Comparison of ENCODE assay signal across 10 cellular contexts in genomic region chr12:6646276-6647082, GRCh38. TPM values are rescaled to one million over a fixed set of nuclear protein-coding genes. Genes with fewer than 3 reads are reported as not detected.
DNase-seq lines count a peak whose midpoint lies in the region; ATAC-seq, FAIRE-seq and TF ChIP-seq lines count a peak whose summit lies in the region.
"Had no signal": no experiment of that assay in that cellular context is flagged by ENCODE, and none has a peak within 500 bp of the region (broad histone marks: within the 10 kb centered on the region; RNA-seq: fewer than 3 reads in every experiment).

No MANE protein-coding gene starts in this region.

- FAIRE-seq in H1 (lab: Jason Lieb, UNC) = no peak

- H3K4ac ChIP-seq in H1 (replicated peaks; ENCODE audit: insufficient read length, low read depth, low read length) = peak overlapping the region; percentile 63

- no peak for TF ChIP-seq EP300 in H1 (IDR thresholded peaks at IDR 0.05; ENCODE audit: borderline replicate concordance in 1 of 2, low read depth in 2 of 2, low read length in 2 of 2)

- ATAC-seq in Right ventricle myocardium inferior = no peak
- ATAC-seq in GM21723 (IDR thresholded peaks at IDR 0.05; ENCODE audit: unreplicated experiment) = no peak
- no peak for ATAC-seq in GM19463 (IDR thresholded peaks at IDR 0.05; ENCODE audit: unreplicated experiment)

- H4K5ac ChIP-seq in H1 (ENCODE audit: insufficient read length, low read depth, low read length) = no peak overlapping the region

- WGBS in H1 (ENCODE audit: extremely low coverage in 1 of 2, insufficient coverage in 1 of 2, insufficient read length in 1 of 2, insufficient replicate concordance in 2 of 2, low coverage in 1 of 2, low lambda C conversion rate in 2 of 2, missing lambda C conversion rate in 1 of 2), 2 experiments = 69% methylated on average over 23 of the region's 28 CpGs; no CpG with 5 or more reads in 1 of the 2 experiments

- H3K56ac ChIP-seq in H1 (replicated peaks; ENCODE audit: insufficient read length, low read depth, low read length) = no peak overlapping the region

- H3K79me2 ChIP-seq in H1 (ENCODE audit: control insufficient read depth in 1 of 2, insufficient read depth in 2 of 2, low read length in 2 of 2) = no peaks in the 10 kb centered on the region

- no peak overlapping the region for H2BK5ac ChIP-seq in H1 (ENCODE audit: low read depth, low read length)

- 0 out of 2 replicates have a peak overlapping the region, but pooled peaks have one; percentile 72 for H2BK15ac ChIP-seq in H1 (ENCODE audit: low read length)

- DNase-seq in cardiac muscle cell (ENCODE audit: low read depth in 1 of 2, low spot score in 1 of 2) (no peak), Right ventricle myocardium inferior (ENCODE audit: missing footprints) (no peak), H1 (ENCODE audit: low read depth in 1 of 2, low spot score in 2 of 2) (no peak), vagina (ENCODE audit: extremely low spot score in 2 of 2) (no peak), SK-N-DZ (ENCODE audit: low spot score) (no peak)
- DNase-seq: DMS 273 treated with DMSO at 0.1 percent for 48 hours, SJCRH30 had no signal

- H3K27me3 ChIP-seq in cardiac muscle cell (no peaks in the 10 kb centered on the region), H1 (replicated peaks in 1 of 4; ENCODE audit: control insufficient read depth in 3 of 4, extremely low read depth in 1 of 4, insufficient read depth in 3 of 4, low read length in 3 of 4) (peaks cover 3 to 7% (median 6%) of the 10 kb centered on the region in 4 experiments; a peak in 4 of 7 replicates), mucosa of stomach (ENCODE audit: control insufficient read depth, insufficient read depth, low read length) (no peaks in the 10 kb centered on the region), vagina (no peaks in the 10 kb centered on the region)
- H3K27me3 ChIP-seq: SJCRH30 had no signal

- H3K14ac ChIP-seq in H1 (ENCODE audit: insufficient read length) = no peak overlapping the region

- no peak overlapping the region for H2AFZ ChIP-seq in H1 (ENCODE audit: low read length)

- H2BK12ac ChIP-seq in H1 (ENCODE audit: low read depth, low read length) = peak overlapping the region; percentile 84; the same call in 1 of the 2 replicates

- peak overlapping the region in 3 of 4 experiments; percentile 34 to 49 (median 34); a peak in 2 of 7 replicates for H3K9ac ChIP-seq in H1 (replicated peaks in 1 of 4; ENCODE audit: extremely low read depth in 1 of 4, low read depth in 3 of 4, low read length in 3 of 4)
- peak overlapping the region; percentile 45 for H3K9ac ChIP-seq in mucosa of stomach (ENCODE audit: low read length)

- H2BK120ac ChIP-seq in H1 (replicated peaks; ENCODE audit: low read depth, low read length) = no peak overlapping the region

- TF ChIP-seq RAD21 in H1 (IDR thresholded peaks at IDR 0.05 in 1 of 2, conservative IDR thresholded peaks at IDR 0.05 in 1 of 2; ENCODE audit: low read depth in 2 of 2, low read length in 2 of 2) = no peak

- no peak overlapping the region; the same call in 1 of the 2 replicates for H4K8ac ChIP-seq in H1 (ENCODE audit: extremely low read depth, insufficient read depth, low read length)

- no peak overlapping the region for H3K23ac ChIP-seq in H1 (ENCODE audit: insufficient read length)

- H3K9me3 ChIP-seq in cardiac muscle cell (ENCODE audit: low read depth) (no peaks in the 10 kb centered on the region), H1 (ENCODE audit: insufficient read depth in 2 of 2, low read depth in 1 of 2, low read length in 1 of 2) (no peaks in the 10 kb centered on the region), mucosa of stomach (ENCODE audit: control insufficient read depth, low read length) (no peaks in the 10 kb centered on the region), vagina (no peaks in the 10 kb centered on the region)

- POLR2A ChIA-PET in H1 (lab: Charles Lee; ENCODE audit: partially characterized antibody) = interaction anchor here (0.5 to 2.3 kb wide), 7 partner anchors 10 to 227 kb away, joined by 3 to 9 read pairs (median 3); partner anchors contain the start of genes LPAR5 and SPSB2

- H3K27ac ChIP-seq in cardiac muscle cell = no peak overlapping the region
- no peak overlapping the region for H3K27ac ChIP-seq in H1 (ENCODE audit: low read depth, low read length)
- no peak overlapping the region for H3K27ac ChIP-seq in vagina
- H3K27ac ChIP-seq: SJCRH30 had no signal

- H3K36me3 ChIP-seq in cardiac muscle cell (peaks cover 6% of the 10 kb centered on the region), H1 (ENCODE audit: control insufficient read depth in 2 of 4, insufficient read depth in 4 of 4, low read length in 3 of 4) (peaks cover 2 to 12% (median 6%) of the 10 kb centered on the region in 4 experiments; a peak in 6 of 8 replicates), mucosa of stomach (ENCODE audit: control insufficient read depth, insufficient read depth, low read length) (no peaks in the 10 kb centered on the region), vagina (peaks cover 0 to 20% of the 10 kb centered on the region in 2 donors)

- no peak overlapping the region for H3K18ac ChIP-seq in H1 (ENCODE audit: extremely low read depth, low read length)

- no peak for TF ChIP-seq POLR2A in H1 (IDR thresholded peaks at IDR 0.05; ENCODE audit: control extremely low read depth in 1 of 2, low read depth in 2 of 2, low read length in 2 of 2)
- no peak for TF ChIP-seq POLR2A in vagina (IDR thresholded peaks at IDR 0.05)

- intact Hi-C loops in Right ventricle myocardium inferior (cut with DNase I) (no loop called here), vagina (cut with DNase I) (no loop called here)

- no peak for TF ChIP-seq CTCF in cardiac muscle cell (IDR thresholded peaks at IDR 0.05; ENCODE audit: low read depth, low read length)
- no peak for TF ChIP-seq CTCF in H1 (IDR thresholded peaks at IDR 0.05; ENCODE audit: control extremely low read depth in 1 of 3, insufficient read depth in 1 of 3, low read depth in 1 of 3, low read length in 3 of 3)
- no peak for TF ChIP-seq CTCF in vagina (IDR thresholded peaks at IDR 0.05)

- no peaks in the 10 kb centered on the region for H4K20me1 ChIP-seq in H1 (replicated peaks in 1 of 2; ENCODE audit: control insufficient read depth in 1 of 2, insufficient read depth in 2 of 2, low read length in 2 of 2)

- H3K4me3 ChIP-seq in cardiac muscle cell = peak overlapping the region; percentile 30
- H3K4me3 ChIP-seq in H1 (ENCODE audit: extremely low read depth in 1 of 4, insufficient read depth in 2 of 4, low read depth in 3 of 4, low read length in 4 of 4) = peak overlapping the region; percentile 59 to 80 (median 68)
- no peak overlapping the region for H3K4me3 ChIP-seq in mucosa of stomach (ENCODE audit: low read length)
- H3K4me3 ChIP-seq in vagina = peak overlapping the region; percentile 43 to 45
- H3K4me3 ChIP-seq: SJCRH30 had no signal

- H3K79me1 ChIP-seq in H1 (ENCODE audit: low read depth, low read length) = no peaks in the 10 kb centered on the region

- H4K91ac ChIP-seq in H1 (replicated peaks; ENCODE audit: insufficient read length, low read length) = peak overlapping the region; percentile 0

- H2AK5ac ChIP-seq in H1 (ENCODE audit: low read depth, low read length) = peak overlapping the region; percentile 40; the same call in 1 of the 2 replicates

- peak overlapping the region; percentile 71 to 88 for H3K4me2 ChIP-seq in H1 (ENCODE audit: insufficient read depth in 1 of 2, low read depth in 2 of 2, low read length in 2 of 2)

- H3K4me1 ChIP-seq in cardiac muscle cell (ENCODE audit: low read depth) = no peaks in the 10 kb centered on the region
- peaks cover 0 to 5% (median under 1%) of the 10 kb centered on the region in 4 experiments; a peak in 2 of 7 replicates for H3K4me1 ChIP-seq in H1 (replicated peaks in 1 of 4; ENCODE audit: control insufficient read depth in 3 of 4, insufficient read depth in 4 of 4, low read length in 3 of 4)
- H3K4me1 ChIP-seq in mucosa of stomach (ENCODE audit: control insufficient read depth, insufficient read depth, low read length) = peaks cover 10% of the 10 kb centered on the region
- peaks cover 12% of the 10 kb centered on the region for H3K4me1 ChIP-seq in vagina
- H3K4me1 ChIP-seq: SJCRH30 had no signal

- H2BK20ac ChIP-seq in H1 (ENCODE audit: low read length) = no peak overlapping the region

- CTCF ChIA-PET in H1 (lab: Charles Lee; ENCODE audit: partially characterized antibody) = interaction anchor here (0.8 to 6.3 kb wide), 12 partner anchors 11 to 122 kb away, joined by 3 to 146 read pairs (median 4); partner anchors contain the start of gene LPAR5

- H3K23me2 ChIP-seq in H1 (ENCODE audit: low read depth, low read length) = peaks cover 4% of the 10 kb centered on the region; the same call in 1 of the 2 replicates

RNA-seq across cellular contexts. Expression of gene ACRBP, which starts 0.8 kb away (rescaled TPM):
- total RNA-seq in cardiac muscle cell (0.99 and 2.8 TPM in 2 replicates), Right ventricle myocardium inferior (1.2 TPM), vagina (0.74 TPM)
- polyA plus RNA-seq in cardiac muscle cell (2.6 and 7.0 TPM in 2 replicates), H1 (2011; rRNA removed) (5.2 and 8.9 TPM in 2 replicates)
- total RNA-seq in H1 (2021; fragmentation: NEBNext Ultra II Directional; extraction: Animal tissue kit (Norgen Biotek cat#: 25700)) = 0.80 and 1.2 TPM in 2 replicates
- 4.1 TPM for polyA plus RNA-seq in H1 (2011; cell fraction: cytosol; rRNA removed)
- 13.2 TPM for polyA plus RNA-seq in H1 (2011; cell fraction: nucleus; rRNA removed)
- polyA plus RNA-seq in H1 (2012, experiment 1 of 2) = 0.98 to 1.8 TPM (median 1.4 TPM) in 4 replicates
- polyA plus RNA-seq in H1 (2012, experiment 2 of 2) = 0.30 TPM
- polyA plus RNA-seq in H1 (2013, experiment 1 of 2) = 1.5 TPM
- polyA plus RNA-seq in H1 (2013, experiment 2 of 2) = 2.1 TPM
- polyA minus RNA-seq in H1 (2011; rRNA and poly(A)+ RNA removed) = 5.7 and 11.8 TPM in 2 replicates
- polyA minus RNA-seq in H1 (2011; cell fraction: cytosol; rRNA and poly(A)+ RNA removed) = 2.2 TPM
- polyA minus RNA-seq in H1 (2011; cell fraction: nucleus; rRNA and poly(A)+ RNA removed) = 5.7 TPM
- polyA plus RNA-seq in SK-N-DZ (2014; cell fraction: cytosol; rRNA removed) = 2.4 and 2.7 TPM in 2 replicates
- 7.0 and 22.6 TPM in 2 replicates for polyA plus RNA-seq in SK-N-DZ (2014; cell fraction: nucleus; rRNA removed)
- total RNA-seq: SJCRH30 had no signal

RNA-seq across cellular contexts. Expression of gene LPAR5, which starts 10.7 kb away (rescaled TPM):
- total RNA-seq in cardiac muscle cell = 0.07 and 0.71 TPM in 2 replicates
- 0.10 and 0.78 TPM in 2 replicates for polyA plus RNA-seq in cardiac muscle cell
- total RNA-seq in Right ventricle myocardium inferior = 7.5 TPM
- total RNA-seq in H1 (2021; fragmentation: NEBNext Ultra II Directional; extraction: Animal tissue kit (Norgen Biotek cat#: 25700)) = 0.22 and 0.23 TPM in 2 replicates
- 0.24 and 0.63 TPM in 2 replicates for polyA plus RNA-seq in H1 (2011; rRNA removed)
- 0.31 TPM for polyA plus RNA-seq in H1 (2011; cell fraction: cytosol; rRNA removed)
- polyA plus RNA-seq in H1 (2011; cell fraction: nucleus; rRNA removed) = 0.47 TPM
- 0.29 to 0.40 TPM (median 0.35 TPM) in 3 of 4 replicates, not detected in the other for polyA plus RNA-seq in H1 (2012, experiment 1 of 2)
- polyA plus RNA-seq in H1 (2012, experiment 2 of 2) = 0.21 TPM
- polyA plus RNA-seq in H1 (2013, experiment 1 of 2) = 0.57 TPM
- 0.48 TPM for polyA plus RNA-seq in H1 (2013, experiment 2 of 2)
- polyA minus RNA-seq in H1 (2011; rRNA and poly(A)+ RNA removed) = 0.32 and 0.63 TPM in 2 replicates
- polyA minus RNA-seq in H1 (2011; cell fraction: cytosol; rRNA and poly(A)+ RNA removed) = not detected
- polyA minus RNA-seq in H1 (2011; cell fraction: nucleus; rRNA and poly(A)+ RNA removed) = 0.40 TPM
- total RNA-seq in vagina = 7.4 TPM
- 0.29 and 1.1 TPM in 2 replicates for polyA plus RNA-seq in SK-N-DZ (2014; cell fraction: cytosol; rRNA removed)
- 0.17 TPM in 1 of 2 replicates, not detected in the other for polyA plus RNA-seq in SK-N-DZ (2014; cell fraction: nucleus; rRNA removed)
- total RNA-seq: SJCRH30 had no signal

RNA-seq across cellular contexts. Expression of gene ING4, which starts 16.4 kb away (rescaled TPM):
- total RNA-seq in cardiac muscle cell (95.2 and 107 TPM in 2 replicates), Right ventricle myocardium inferior (21.1 TPM), vagina (45.7 TPM)
- polyA plus RNA-seq in cardiac muscle cell (95.3 and 96.2 TPM in 2 replicates), H1 (2011; rRNA removed) (28.6 and 29.3 TPM in 2 replicates)
- 21.7 and 22.9 TPM in 2 replicates for total RNA-seq in H1 (2021; fragmentation: NEBNext Ultra II Directional; extraction: Animal tissue kit (Norgen Biotek cat#: 25700))
- 44.8 TPM for polyA plus RNA-seq in H1 (2011; cell fraction: cytosol; rRNA removed)
- polyA plus RNA-seq in H1 (2011; cell fraction: nucleus; rRNA removed) = 62.2 TPM
- 25.6 to 40.6 TPM (median 29.1 TPM) in 4 replicates for polyA plus RNA-seq in H1 (2012, experiment 1 of 2)
- polyA plus RNA-seq in H1 (2012, experiment 2 of 2) = 21.9 TPM
- polyA plus RNA-seq in H1 (2013, experiment 1 of 2) = 26.0 TPM
- polyA plus RNA-seq in H1 (2013, experiment 2 of 2) = 22.1 TPM
- 15.7 and 16.4 TPM in 2 replicates for polyA minus RNA-seq in H1 (2011; rRNA and poly(A)+ RNA removed)
- 6.8 TPM for polyA minus RNA-seq in H1 (2011; cell fraction: cytosol; rRNA and poly(A)+ RNA removed)
- 13.0 TPM for polyA minus RNA-seq in H1 (2011; cell fraction: nucleus; rRNA and poly(A)+ RNA removed)
- polyA plus RNA-seq in SK-N-DZ (2014; cell fraction: cytosol; rRNA removed) = 121 and 129 TPM in 2 replicates
- polyA plus RNA-seq in SK-N-DZ (2014; cell fraction: nucleus; rRNA removed) = 381 and 391 TPM in 2 replicates

RNA-seq across cellular contexts. Expression of gene CHD4, which starts 39.3 kb away (rescaled TPM):
- total RNA-seq in cardiac muscle cell = 363 and 580 TPM in 2 replicates
- polyA plus RNA-seq in cardiac muscle cell = 155 and 204 TPM in 2 replicates
- total RNA-seq in Right ventricle myocardium inferior = 165 TPM
- 305 and 330 TPM in 2 replicates for total RNA-seq in H1 (2021; fragmentation: NEBNext Ultra II Directional; extraction: Animal tissue kit (Norgen Biotek cat#: 25700))
- polyA plus RNA-seq in H1 (2011; rRNA removed) = 198 and 214 TPM in 2 replicates
- 178 TPM for polyA plus RNA-seq in H1 (2011; cell fraction: cytosol; rRNA removed)
- 362 TPM for polyA plus RNA-seq in H1 (2011; cell fraction: nucleus; rRNA removed)
- polyA plus RNA-seq in H1 (2012, experiment 1 of 2) = 194 to 267 TPM (median 241 TPM) in 4 replicates
- 52.1 TPM for polyA plus RNA-seq in H1 (2012, experiment 2 of 2)
- 180 TPM for polyA plus RNA-seq in H1 (2013, experiment 1 of 2)
- polyA plus RNA-seq in H1 (2013, experiment 2 of 2) = 192 TPM
- polyA minus RNA-seq in H1 (2011; rRNA and poly(A)+ RNA removed) = 290 and 298 TPM in 2 replicates
- 180 TPM for polyA minus RNA-seq in H1 (2011; cell fraction: cytosol; rRNA and poly(A)+ RNA removed)
- 129 TPM for polyA minus RNA-seq in H1 (2011; cell fraction: nucleus; rRNA and poly(A)+ RNA removed)
- 152 TPM for total RNA-seq in vagina
- 266 and 275 TPM in 2 replicates for polyA plus RNA-seq in SK-N-DZ (2014; cell fraction: cytosol; rRNA removed)
- 459 and 474 TPM in 2 replicates for polyA plus RNA-seq in SK-N-DZ (2014; cell fraction: nucleus; rRNA removed)

RNA-seq across cellular contexts. Expression of gene ZNF384, which starts 42.7 kb away (rescaled TPM):
- total RNA-seq in cardiac muscle cell = 39.4 and 44.9 TPM in 2 replicates
- polyA plus RNA-seq in cardiac muscle cell = 38.2 and 44.1 TPM in 2 replicates
- 26.0 TPM for total RNA-seq in Right ventricle myocardium inferior
- total RNA-seq in H1 (2021; fragmentation: NEBNext Ultra II Directional; extraction: Animal tissue kit (Norgen Biotek cat#: 25700)) = 59.6 and 60.1 TPM in 2 replicates
- 59.0 and 75.1 TPM in 2 replicates for polyA plus RNA-seq in H1 (2011; rRNA removed)
- polyA plus RNA-seq in H1 (2011; cell fraction: cytosol; rRNA removed) = 66.7 TPM
- 138 TPM for polyA plus RNA-seq in H1 (2011; cell fraction: nucleus; rRNA removed)
- polyA plus RNA-seq in H1 (2012, experiment 1 of 2) = 64.4 to 74.8 TPM (median 69.2 TPM) in 4 replicates
- polyA plus RNA-seq in H1 (2012, experiment 2 of 2) = 30.4 TPM
- polyA plus RNA-seq in H1 (2013, experiment 1 of 2) = 47.8 TPM
- polyA plus RNA-seq in H1 (2013, experiment 2 of 2) = 45.3 TPM
- 69.0 and 70.2 TPM in 2 replicates for polyA minus RNA-seq in H1 (2011; rRNA and poly(A)+ RNA removed)
- 39.0 TPM for polyA minus RNA-seq in H1 (2011; cell fraction: cytosol; rRNA and poly(A)+ RNA removed)
- 71.1 TPM for polyA minus RNA-seq in H1 (2011; cell fraction: nucleus; rRNA and poly(A)+ RNA removed)
- total RNA-seq in vagina = 31.9 TPM
- polyA plus RNA-seq in SK-N-DZ (2014; cell fraction: cytosol; rRNA removed) = 53.1 and 59.3 TPM in 2 replicates
- 127 and 189 TPM in 2 replicates for polyA plus RNA-seq in SK-N-DZ (2014; cell fraction: nucleus; rRNA removed)
